In the genomic region with DNA sequence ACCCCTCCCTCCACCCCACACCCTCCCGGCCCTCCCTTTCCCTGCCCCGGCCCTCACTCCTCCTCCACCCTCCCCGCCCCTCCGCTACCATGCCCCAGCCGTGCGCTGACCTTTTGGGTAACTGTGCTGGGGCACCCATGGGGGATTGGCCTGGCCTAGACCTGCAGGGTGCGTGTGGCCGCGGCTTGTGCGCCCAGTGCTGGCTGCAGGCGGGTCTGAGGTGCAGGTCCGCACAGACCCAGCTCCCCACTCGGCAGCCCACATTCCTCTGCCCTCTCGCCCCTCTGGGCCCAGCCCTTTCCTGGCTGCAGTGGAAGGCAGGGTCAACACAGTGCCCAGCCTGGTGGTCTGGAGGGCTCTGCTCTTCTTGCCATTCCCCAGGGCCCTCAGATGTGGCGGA, we compare ENCODE assay signal across 1 cellular context.
TF ChIP-seq lines count a peak whose summit lies in the region.

No MANE protein-coding gene starts in this region.

TF ChIP-seq in HepG2, 621 proteins besides CTCF, POLR2A, EP300 and RAD21:
- TF ChIP-seq HOXD1 (CRISPR knock-in tag; IDR thresholded peaks at IDR 0.05) (no peak), ZNF350 (CRISPR knock-in tag; IDR thresholded peaks at IDR 0.05; ENCODE audit: borderline replicate concordance, low read depth) (no peak), SIX1 (CRISPR knock-in tag; IDR thresholded peaks at IDR 0.05; ENCODE audit: borderline replicate concordance) (no peak), SALL2 (CRISPR knock-in tag; IDR thresholded peaks at IDR 0.05) (no peak), HOXA9 (CRISPR knock-in tag; IDR thresholded peaks at IDR 0.05; ENCODE audit: borderline replicate concordance) (no peak), HNRNPLL (IDR thresholded peaks at IDR 0.05; ENCODE audit: low read depth, low read length, poor library complexity, severe bottlenecking) (no peak), ARID2 (CRISPR knock-in tag; IDR thresholded peaks at IDR 0.05; ENCODE audit: borderline replicate concordance) (no peak), SIX4 (CRISPR knock-in tag; IDR thresholded peaks at IDR 0.05) (no peak), ZNF234 (CRISPR knock-in tag; conservative IDR thresholded peaks at IDR 0.05) (no peak), HNRNPL (IDR thresholded peaks at IDR 0.05; ENCODE audit: low read depth, low read length) (no peak), ZNF614 (CRISPR knock-in tag; IDR thresholded peaks at IDR 0.05; ENCODE audit: borderline replicate concordance) (no peak), CENPX (CRISPR knock-in tag; IDR thresholded peaks at IDR 0.05) (no peak), CREM (IDR thresholded peaks at IDR 0.05) (no peak), CREM (CRISPR knock-in tag; IDR thresholded peaks at IDR 0.05) (no peak)
- TF ChIP-seq, protein P1, sequence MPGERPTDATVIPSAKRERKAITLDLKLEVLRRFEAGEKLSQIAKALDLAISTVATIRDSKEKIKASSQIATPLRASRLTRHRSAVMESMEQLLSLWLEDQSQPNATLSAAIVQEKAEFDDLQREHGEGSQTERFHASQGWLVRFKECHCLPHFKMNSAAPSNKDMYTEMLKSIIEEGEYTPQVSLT (CRISPR knock-in tag; IDR thresholded peaks at IDR 0.05; ENCODE audit: borderline replicate concordance, low read depth): no peak
- TF ChIP-seq, protein P2, sequence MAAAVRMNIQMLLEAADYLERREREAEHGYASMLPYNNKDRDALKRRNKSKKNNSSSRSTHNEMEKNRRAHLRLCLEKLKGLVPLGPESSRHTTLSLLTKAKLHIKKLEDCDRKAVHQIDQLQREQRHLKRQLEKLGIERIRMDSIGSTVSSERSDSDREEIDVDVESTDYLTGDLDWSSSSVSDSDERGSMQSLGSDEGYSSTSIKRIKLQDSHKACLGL (CRISPR knock-in tag; IDR thresholded peaks at IDR 0.05): no peak
- TF ChIP-seq, protein P3, sequence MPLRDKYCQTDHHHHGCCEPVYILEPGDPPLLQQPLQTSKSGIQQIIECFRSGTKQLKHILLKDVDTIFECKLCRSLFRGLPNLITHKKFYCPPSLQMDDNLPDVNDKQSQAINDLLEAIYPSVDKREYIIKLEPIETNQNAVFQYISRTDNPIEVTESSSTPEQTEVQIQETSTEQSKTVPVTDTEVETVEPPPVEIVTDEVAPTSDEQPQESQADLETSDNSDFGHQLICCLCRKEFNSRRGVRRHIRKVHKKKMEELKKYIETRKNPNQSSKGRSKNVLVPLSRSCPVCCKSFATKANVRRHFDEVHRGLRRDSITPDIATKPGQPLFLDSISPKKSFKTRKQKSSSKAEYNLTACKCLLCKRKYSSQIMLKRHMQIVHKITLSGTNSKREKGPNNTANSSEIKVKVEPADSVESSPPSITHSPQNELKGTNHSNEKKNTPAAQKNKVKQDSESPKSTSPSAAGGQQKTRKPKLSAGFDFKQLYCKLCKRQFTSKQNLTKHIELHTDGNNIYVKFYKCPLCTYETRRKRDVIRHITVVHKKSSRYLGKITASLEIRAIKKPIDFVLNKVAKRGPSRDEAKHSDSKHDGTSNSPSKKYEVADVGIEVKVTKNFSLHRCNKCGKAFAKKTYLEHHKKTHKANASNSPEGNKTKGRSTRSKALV (CRISPR knock-in tag; IDR thresholded peaks at IDR 0.05): no peak
